15 cellular contexts compared by ENCODE assay signal in genomic region chr16:57723170-57723569, GRCh38. TPM values are rescaled to one million over a fixed set of nuclear protein-coding genes. Genes with fewer than 3 reads are reported as not detected.
DNase-seq lines count a peak whose midpoint lies in the region; ATAC-seq, FAIRE-seq and TF ChIP-seq lines count a peak whose summit lies in the region.
"Had no signal": no experiment of that assay in that cellular context is flagged by ENCODE, and none has a peak within 500 bp of the region (broad histone marks: within the 10 kb centered on the region; RNA-seq: fewer than 3 reads in every experiment).

No MANE protein-coding gene starts in this region.

- no peak for FAIRE-seq in bronchial epithelial cell (lab: Jason Lieb, UNC)

- no peaks in the 10 kb centered on the region for H3K27me3 ChIP-seq in bronchial epithelial cell (ENCODE audit: control insufficient read depth, insufficient read depth, low read length)
- H3K27me3 ChIP-seq: BLaER1 treated with 17β-estradiol and CSF1 and Interleukin-3, amounts not matched to agents 10 nM and 100 nM had no signal

- TF ChIP-seq CTCF in AG09309 (IDR thresholded peaks at IDR 0.05; ENCODE audit: control insufficient read depth, insufficient read depth, low read depth, low read length, missing control alignments) = peak; percentile 37
- peak; percentile 15 for TF ChIP-seq CTCF in bronchial epithelial cell (IDR thresholded peaks at IDR 0.05; ENCODE audit: insufficient read depth, low read length, severe bottlenecking)

- ATAC-seq in left lobe of liver (peak; percentile 30), GM21825 (IDR thresholded peaks at IDR 0.05; ENCODE audit: unreplicated experiment) (no peak)
- ATAC-seq: activated T-helper 17 cell treated with anti-CD3 and anti-CD28 coated beads, Interleukin-2, amount 50 U/mL, for 72 hours had no signal

- H3K27ac ChIP-seq in caudate nucleus (ENCODE audit: low read depth, low read length) = no peak overlapping the region

- DNase-seq in AG09309 (ENCODE audit: low read depth) (no peak), KBM-7 (peak; percentile 28), bronchial epithelial cell (ENCODE audit: low read depth) (no peak), left lobe of liver (ENCODE audit: low spot score) (no peak), caudate nucleus (lab: John Stamatoyannopoulos, UW) (no peak)
- no peak for DNase-seq in stimulated activated CD4-positive, alpha-beta T cell treated with anti-CD3 and anti-CD28 coated beads, Interleukin-12 subunit alpha, Interleukin-12 subunit beta, amount 100 ng/mL, for 4 hours
- no peak for DNase-seq in activated CD4-positive, alpha-beta T cell treated with anti-CD3 and anti-CD28 coated beads, Interleukin-2, amount 50 U/mL, for 4 hours
- DNase-seq: activated CD4-positive, alpha-beta T cell treated with anti-CD3 and anti-CD28 coated beads for 1 hour; HCEC 1CT; Kasumi-1; midbrain; substantia nigra had no signal

- no peaks in the 10 kb centered on the region for H3K36me3 ChIP-seq in bronchial epithelial cell (ENCODE audit: control insufficient read depth, insufficient read depth, low read length)
- H3K36me3 ChIP-seq: BLaER1 treated with 17β-estradiol and CSF1 and Interleukin-3, amounts not matched to agents 10 nM and 100 nM had no signal

- in situ Hi-C loops in KBM-7 (cut with MboI; ENCODE audit: low pct_unique_long_range_greater_than_20kb, low sequenced_read_pairs) = no loop called here

- H3K4me3 ChIP-seq in AG09309 (ENCODE audit: control insufficient read depth, low read depth, low read length) = no peak overlapping the region
- no peak overlapping the region for H3K4me3 ChIP-seq in bronchial epithelial cell (ENCODE audit: low read depth, low read length)
- H3K4me3 ChIP-seq: BLaER1 treated with 17β-estradiol and CSF1 and Interleukin-3, amounts not matched to agents 10 nM and 100 nM had no signal

RNA-seq across cellular contexts. Expression of gene KATNB1, which starts 12.4 kb away (rescaled TPM):
- total RNA-seq in bronchial epithelial cell (12.9 and 24.2 TPM in 2 replicates), left lobe of liver (8.7 TPM)

RNA-seq across cellular contexts. Expression of gene DRC7, which starts 28.6 kb away (rescaled TPM):
- total RNA-seq in bronchial epithelial cell (not detected in 2 replicates), left lobe of liver (0.50 TPM)
- total RNA-seq: activated T-helper 17 cell treated with anti-CD3 and anti-CD28 coated beads, Interleukin-2, amount 50 U/mL, for 72 hours had no signal

RNA-seq across cellular contexts. Expression of gene ADGRG3, which starts 55.1 kb away (rescaled TPM):
- total RNA-seq in bronchial epithelial cell = 0.13 TPM in 1 of 2 replicates, not detected in the other
- total RNA-seq in left lobe of liver = 0.43 TPM
- total RNA-seq: activated T-helper 17 cell treated with anti-CD3 and anti-CD28 coated beads, Interleukin-2, amount 50 U/mL, for 72 hours had no signal
